In genomic region chr18:74069178-74070050, GRCh38 we compare ENCODE assay signal across 19 cellular contexts.
DNase-seq lines count a peak whose midpoint lies in the region; ATAC-seq, FAIRE-seq and TF ChIP-seq lines count a peak whose summit lies in the region.
"Had no signal": no experiment of that assay in that cellular context is flagged by ENCODE, and none has a peak within 500 bp of the region (broad histone marks: within the 10 kb centered on the region; RNA-seq: fewer than 3 reads in every experiment).

No MANE protein-coding gene starts in this region.

- H3K36me3 Mint-ChIP-seq in activated CD4-positive, alpha-beta T cell treated with anti-CD3 and anti-CD28 coated beads, Interleukin-2, amount 10 ng/mL, durations not matched to agents 24 days and 14 days (ENCODE audit: low read depth), result no peaks in the 10 kb centered on the region

- no TSS peak for BruUV-seq in HepG2 (replicated peaks; lab: Mats Ljungman, UMichigan)

- H3K4me3 ChIP-seq in HepG2 (replicated peaks in 1 of 3; ENCODE audit: insufficient read depth in 1 of 3, low read depth in 2 of 3, low read length in 3 of 3) (no peak overlapping the region), right lobe of liver (no peak overlapping the region), adipocyte (ENCODE audit: low read length) (no peak overlapping the region), upper lobe of right lung (no peak overlapping the region), mucosa of descending colon (no peak overlapping the region)
- H3K4me3 ChIP-seq: BLaER1 treated with 17β-estradiol and CSF1 and Interleukin-3, amounts not matched to agents 10 nM and 100 nM; HAP-1 had no signal

- no peak for TF ChIP-seq EP300 in HepG2 (IDR thresholded peaks at IDR 0.05; ENCODE audit: low read depth in 2 of 2, low read length in 2 of 2)
- TF ChIP-seq EP300 in HepG2 (CRISPR knock-in tag; IDR thresholded peaks at IDR 0.05; ENCODE audit: borderline replicate concordance), result no peak

- H3K4me1 Mint-ChIP-seq in activated CD4-positive, alpha-beta T cell treated with anti-CD3 and anti-CD28 coated beads, Interleukin-2, amount 10 ng/mL, durations not matched to agents 24 days and 14 days, result peaks cover 25% of the 10 kb centered on the region

- in situ Hi-C loops in HepG2 (cut with HindIII; ENCODE audit: extremely low pct_ligation_motif_present, low pct_unique_long_range_greater_than_20kb), result no loop called here

- no peaks in the 10 kb centered on the region for H3K36me3 ChIP-seq in HepG2 (replicated peaks in 1 of 2; ENCODE audit: control insufficient read depth in 1 of 2, insufficient read depth in 2 of 2, low read length in 2 of 2)
- no peaks in the 10 kb centered on the region for H3K36me3 ChIP-seq in right lobe of liver
- H3K36me3 ChIP-seq in adipocyte (ENCODE audit: control insufficient read depth, insufficient read depth, low read length, severe bottlenecking), result no peaks in the 10 kb centered on the region
- H3K36me3 ChIP-seq in upper lobe of right lung, result no peaks in the 10 kb centered on the region
- H3K36me3 ChIP-seq in mucosa of descending colon (ENCODE audit: low read depth), result no peaks in the 10 kb centered on the region
- H3K36me3 ChIP-seq: BLaER1 treated with 17β-estradiol and CSF1 and Interleukin-3, amounts not matched to agents 10 nM and 100 nM; HAP-1 had no signal

- H3K9me3 Mint-ChIP-seq in activated CD4-positive, alpha-beta T cell treated with anti-CD3 and anti-CD28 coated beads, Interleukin-2, amount 10 ng/mL, durations not matched to agents 24 days and 14 days, result no peaks in the 10 kb centered on the region

- CTCF ChIA-PET in HepG2 (lab: Yijun Ruan, JAX; ENCODE audit: low intra/inter-chr PET ratio, low total read pairs), result no interaction called here

- H3K27ac ChIP-seq in HepG2 (ENCODE audit: extremely low read length, insufficient read depth, low read length) (no peak overlapping the region), right lobe of liver (no peak overlapping the region), upper lobe of right lung (peak overlapping the region; percentile 30)
- H3K27ac ChIP-seq: BLaER1 treated with 17β-estradiol and CSF1 and Interleukin-3, amounts not matched to agents 10 nM and 100 nM had no signal

- no peak overlapping the region for H3K27ac Mint-ChIP-seq in activated CD4-positive, alpha-beta T cell treated with anti-CD3 and anti-CD28 coated beads, Interleukin-2, amount 10 ng/mL, durations not matched to agents 24 days and 14 days

- POLR2A ChIA-PET in HepG2 (lab: Yijun Ruan, JAX), result no interaction called here

- TF ChIP-seq CTCF in HepG2 (CRISPR knock-in tag; IDR thresholded peaks at IDR 0.05), result no peak
- no peak for TF ChIP-seq CTCF in right lobe of liver (IDR thresholded peaks at IDR 0.05)
- TF ChIP-seq CTCF in upper lobe of right lung (IDR thresholded peaks at IDR 0.05), result no peak
- no peak for TF ChIP-seq CTCF in mucosa of descending colon (IDR thresholded peaks at IDR 0.05)

- no peak overlapping the region for H2AFZ ChIP-seq in HepG2 (ENCODE audit: low read length)

- H4K20me1 ChIP-seq in HepG2 (ENCODE audit: insufficient read depth, low read length), result no peaks in the 10 kb centered on the region
- H4K20me1 ChIP-seq: BLaER1 treated with 17β-estradiol and CSF1 and Interleukin-3, amounts not matched to agents 10 nM and 100 nM had no signal

- H3K79me2 ChIP-seq in HepG2 (ENCODE audit: insufficient read depth, low read length), result no peaks in the 10 kb centered on the region

- DNase-seq in HepG2 (ENCODE audit: low spot score) (no peak), right lobe of liver (no peak), NOMO-1 (lab: John Stamatoyannopoulos, UW; ENCODE audit: unreplicated experiment in 2 of 2) (peak; percentile 73 to 85), adipocyte (ENCODE audit: low read depth) (peak; percentile 76), upper lobe of right lung (peak; percentile 69), activated gamma-delta T cell (lab: John Stamatoyannopoulos, UW) (no peak), mucosa of descending colon (no peak)
- DNase-seq in activated CD4-positive, alpha-beta T cell treated with anti-CD3 and anti-CD28 coated beads, Interleukin-2, amount 10 ng/mL, durations not matched to agents 24 days and 14 days, result no peak
- DNase-seq: DMS153, KBM-7, NCI-H1105 treated with DMSO at 0.1 percent for 48 hours, NCI-H1694 treated with DMSO at 0.1 percent for 48 hours, NCI-H2107, NCI-H2227 treated with DMSO at 0.1 percent for 48 hours, SHP77 treated with DMSO at 0.1 percent for 48 hours, SW 1271 had no signal

- 5% methylated on average over 13 of the region's 13 CpGs for WGBS in HepG2 (ENCODE audit: low lambda C conversion rate)
- WGBS in right lobe of liver (ENCODE audit: insufficient coverage, low coverage, low lambda C conversion rate, missing lambda C conversion rate), result 55% methylated on average over 12 of the region's 13 CpGs

- H3K27me3 ChIP-seq in HepG2 (ENCODE audit: control insufficient read depth in 1 of 2, insufficient read depth in 2 of 2, low read length in 2 of 2) (peaks cover 0 to 31% of the 10 kb centered on the region in 2 experiments; a peak in 2 of 5 replicates), right lobe of liver (no peaks in the 10 kb centered on the region), adipocyte (replicated peaks; ENCODE audit: control insufficient read depth, insufficient read depth, low read length) (peaks cover 25% of the 10 kb centered on the region), upper lobe of right lung (no peaks in the 10 kb centered on the region)
- H3K27me3 ChIP-seq: BLaER1 treated with 17β-estradiol and CSF1 and Interleukin-3, amounts not matched to agents 10 nM and 100 nM had no signal

- H3K4me1 ChIP-seq in HepG2 (ENCODE audit: insufficient read depth, low read length) (no peaks in the 10 kb centered on the region), right lobe of liver (no peaks in the 10 kb centered on the region), adipocyte (ENCODE audit: control insufficient read depth, insufficient read depth, low read length) (peaks cover 4% of the 10 kb centered on the region), upper lobe of right lung (no peaks in the 10 kb centered on the region), mucosa of descending colon (ENCODE audit: low read depth) (no peaks in the 10 kb centered on the region)
- H3K4me1 ChIP-seq: HAP-1 had no signal

- H3K9me3 ChIP-seq in HepG2 (ENCODE audit: low read length) (no peaks in the 10 kb centered on the region), right lobe of liver (no peaks in the 10 kb centered on the region), adipocyte (ENCODE audit: control insufficient read depth, low read length) (no peaks in the 10 kb centered on the region), upper lobe of right lung (no peaks in the 10 kb centered on the region), mucosa of descending colon (no peaks in the 10 kb centered on the region)
- H3K9me3 ChIP-seq: BLaER1 treated with 17β-estradiol and CSF1 and Interleukin-3, amounts not matched to agents 10 nM and 100 nM; HAP-1 had no signal

- H3K27me3 Mint-ChIP-seq in activated CD4-positive, alpha-beta T cell treated with anti-CD3 and anti-CD28 coated beads, Interleukin-2, amount 10 ng/mL, durations not matched to agents 24 days and 14 days, result peaks cover 12% of the 10 kb centered on the region

- H3K9ac ChIP-seq in HepG2 (ENCODE audit: insufficient read depth, low read depth, low read length) (no peak overlapping the region), adipocyte (ENCODE audit: low read length) (no peak overlapping the region)
- H3K9ac ChIP-seq: BLaER1 treated with 17β-estradiol and CSF1 and Interleukin-3, amounts not matched to agents 10 nM and 100 nM had no signal

- TF ChIP-seq RAD21 in HepG2 (CRISPR knock-in tag; IDR thresholded peaks at IDR 0.05), result no peak

- H3K4me3 Mint-ChIP-seq in activated CD4-positive, alpha-beta T cell treated with anti-CD3 and anti-CD28 coated beads, Interleukin-2, amount 10 ng/mL, durations not matched to agents 24 days and 14 days, result no peak overlapping the region

- no peak for FAIRE-seq in HepG2 (lab: Jason Lieb, UNC)
- FAIRE-seq: A204.1 had no signal

- no peak for TF ChIP-seq POLR2A in HepG2 (IDR thresholded peaks at IDR 0.05; ENCODE audit: insufficient read depth in 1 of 2, low read depth in 2 of 2, low read length in 2 of 2)
- TF ChIP-seq POLR2A in right lobe of liver (IDR thresholded peaks at IDR 0.05), result no peak

- no peak for ATAC-seq in HepG2
- no peak for ATAC-seq in right lobe of liver
- ATAC-seq in upper lobe of right lung, result peak; percentile 88
- ATAC-seq in mucosa of descending colon, result no peak

- intact Hi-C loops in HepG2 (cut with micrococcal nuclease; ENCODE audit: unreplicated experiment), result no loop called here
- intact Hi-C loops in right lobe of liver (cut with DNase I), result no loop called here
- intact Hi-C loops in upper lobe of right lung (cut with DNase I), result no loop called here
- intact Hi-C loops in activated CD4-positive, alpha-beta T cell treated with anti-CD3 and anti-CD28 coated beads, Interleukin-2, amount 10 ng/mL, durations not matched to agents 24 days and 14 days (cut with micrococcal nuclease), result no loop called here
- intact Hi-C loops in mucosa of descending colon (cut with DNase I, micrococcal nuclease), result no loop called here

- H3K4me2 ChIP-seq in HepG2 (ENCODE audit: low read depth, low read length), result no peak overlapping the region
- H3K4me2 ChIP-seq: BLaER1 treated with 17β-estradiol and CSF1 and Interleukin-3, amounts not matched to agents 10 nM and 100 nM had no signal

TF ChIP-seq in HepG2, 621 proteins besides CTCF, POLR2A, EP300 and RAD21 (continues in another document):
- TF ChIP-seq ATF7 (IDR thresholded peaks at IDR 0.05) (peak; percentile 97), ATF7 (CRISPR knock-in tag; IDR thresholded peaks at IDR 0.05) (no peak), PLRG1 (conservative IDR thresholded peaks at IDR 0.05) (no peak), NCOA1 (CRISPR knock-in tag; IDR thresholded peaks at IDR 0.05) (no peak), ZNF775 (CRISPR knock-in tag; IDR thresholded peaks at IDR 0.05; ENCODE audit: borderline replicate concordance) (no peak), NRL (CRISPR knock-in tag; IDR thresholded peaks at IDR 0.05; ENCODE audit: borderline replicate concordance) (no peak), CREB1 (IDR thresholded peaks at IDR 0.05) (peak; percentile 97), CREB1 (CRISPR knock-in tag; IDR thresholded peaks at IDR 0.05) (no peak), SRF (IDR thresholded peaks at IDR 0.05; ENCODE audit: low read depth, low read length) (no peak), ZNF331 (CRISPR knock-in tag; IDR thresholded peaks at IDR 0.05) (no peak), HINFP (CRISPR knock-in tag; IDR thresholded peaks at IDR 0.05; ENCODE audit: low read depth) (no peak)

Comparison
In these comparisons a context has a peak if more than half of its experiments do, and no peak if none do; other contexts are left out.
1. DNase-seq: peak in NOMO-1 (2 of 2), adipocyte (single experiment) and upper lobe of right lung (single experiment); none in HepG2 (single experiment), right lobe of liver (0 of 3), activated CD4-positive, alpha-beta T cell treated with anti-CD3 and anti-CD28 coated beads, Interleukin-2, amount 10 ng/mL, durations not matched to agents 24 days and 14 days (single experiment), activated gamma-delta T cell (single experiment) and mucosa of descending colon (0 of 3).